In the genomic region with DNA sequence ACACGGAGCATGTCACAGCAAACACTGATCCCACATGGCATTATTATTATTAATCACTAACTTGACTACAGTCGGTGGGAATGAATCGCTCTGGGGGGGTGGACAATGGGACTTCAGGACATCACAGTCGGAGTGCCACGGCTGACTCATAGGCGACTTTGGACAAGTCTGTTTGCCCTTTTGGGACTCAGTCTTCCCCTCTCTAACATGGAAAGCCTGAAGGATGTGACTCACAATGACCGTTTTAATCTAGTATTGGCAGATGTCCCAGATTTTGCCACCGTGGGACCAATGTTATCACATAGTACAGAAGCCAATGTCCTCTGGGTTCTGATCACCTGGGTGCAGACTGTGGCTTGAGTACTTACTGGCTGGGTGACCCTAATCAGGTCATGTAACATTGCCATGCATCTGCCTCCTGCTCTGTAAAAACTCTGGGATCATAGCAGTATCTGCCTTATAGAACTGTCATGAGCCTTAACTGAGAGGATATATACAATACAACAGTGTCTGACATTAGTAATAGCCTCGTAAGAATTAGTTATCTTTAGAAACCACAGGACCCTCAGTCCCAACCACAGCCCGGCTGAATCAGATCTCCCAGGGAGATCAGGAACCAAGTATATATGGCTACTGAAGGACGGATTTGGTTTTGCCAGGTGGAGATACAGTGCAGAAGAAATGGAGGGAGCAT, we compare ENCODE assay signal across 1 cellular context.
A peak's percentile ranks its signal among the peaks of the same experiment; 100 is the strongest.
TF ChIP-seq lines count a peak whose summit lies in the region.

No MANE protein-coding gene starts in this region.

TF ChIP-seq in HEK293, 187 proteins besides CTCF, POLR2A, EP300 and RAD21 (continued from another document):
- TF ChIP-seq, protein P1, sequence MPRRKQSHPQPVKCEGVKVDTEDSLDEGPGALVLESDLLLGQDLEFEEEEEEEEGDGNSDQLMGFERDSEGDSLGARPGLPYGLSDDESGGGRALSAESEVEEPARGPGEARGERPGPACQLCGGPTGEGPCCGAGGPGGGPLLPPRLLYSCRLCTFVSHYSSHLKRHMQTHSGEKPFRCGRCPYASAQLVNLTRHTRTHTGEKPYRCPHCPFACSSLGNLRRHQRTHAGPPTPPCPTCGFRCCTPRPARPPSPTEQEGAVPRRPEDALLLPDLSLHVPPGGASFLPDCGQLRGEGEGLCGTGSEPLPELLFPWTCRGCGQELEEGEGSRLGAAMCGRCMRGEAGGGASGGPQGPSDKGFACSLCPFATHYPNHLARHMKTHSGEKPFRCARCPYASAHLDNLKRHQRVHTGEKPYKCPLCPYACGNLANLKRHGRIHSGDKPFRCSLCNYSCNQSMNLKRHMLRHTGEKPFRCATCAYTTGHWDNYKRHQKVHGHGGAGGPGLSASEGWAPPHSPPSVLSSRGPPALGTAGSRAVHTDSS (tag by site-specific recombination; IDR thresholded peaks at IDR 0.05): no peak
- TF ChIP-seq TRIM28 (IDR thresholded peaks at IDR 0.05; ENCODE audit: borderline replicate concordance, low read length) (no peak), ZNF223 (tag by site-specific recombination; IDR thresholded peaks at IDR 0.05) (no peak), SP2 (tag by site-specific recombination; IDR thresholded peaks at IDR 0.05) (no peak), GLIS1 (tag by site-specific recombination; IDR thresholded peaks at IDR 0.05) (0 out of 2 replicates have a peak, but pooled peaks have one; percentile 27), ZNF335 (tag by site-specific recombination; conservative IDR thresholded peaks at IDR 0.05) (no peak), ZNF777 (tag by site-specific recombination; IDR thresholded peaks at IDR 0.05; ENCODE audit: borderline replicate concordance) (no peak), ZFP69B (tag by site-specific recombination; IDR thresholded peaks at IDR 0.05) (peak; percentile 49; the same call in 1 of the 2 replicates), KLF9 (tag by site-specific recombination; IDR thresholded peaks at IDR 0.05; ENCODE audit: low read depth) (no peak), ZNF133 (tag by site-specific recombination; IDR thresholded peaks at IDR 0.05) (no peak), ZNF768 (tag by site-specific recombination; IDR thresholded peaks at IDR 0.05) (no peak), SCRT1 (tag by site-specific recombination; IDR thresholded peaks at IDR 0.05; ENCODE audit: borderline replicate concordance) (no peak), ZNF707 (tag by site-specific recombination; IDR thresholded peaks at IDR 0.05) (no peak), ZNF174 (tag by site-specific recombination; IDR thresholded peaks at IDR 0.05) (no peak), ZNF629 (tag by site-specific recombination; IDR thresholded peaks at IDR 0.05) (peak; percentile 54; the same call in 1 of the 2 replicates), SETDB1 (IDR thresholded peaks at IDR 0.05; ENCODE audit: insufficient read length, low read length) (no peak), SCRT2 (tag by site-specific recombination; IDR thresholded peaks at IDR 0.05) (no peak), ZNF184 (tag by site-specific recombination; IDR thresholded peaks at IDR 0.05) (no peak), ZNF169 (tag by site-specific recombination; IDR thresholded peaks at IDR 0.05) (no peak), GLI4 (tag by site-specific recombination; IDR thresholded peaks at IDR 0.05) (no peak), BCL11A (tag by site-specific recombination; IDR thresholded peaks at IDR 0.05; ENCODE audit: low read depth) (no peak), WT1 (tag by site-specific recombination; IDR thresholded peaks at IDR 0.05) (no peak), OSR2 (tag by site-specific recombination; IDR thresholded peaks at IDR 0.05) (peak; percentile 68)
- TF ChIP-seq, protein P2, sequence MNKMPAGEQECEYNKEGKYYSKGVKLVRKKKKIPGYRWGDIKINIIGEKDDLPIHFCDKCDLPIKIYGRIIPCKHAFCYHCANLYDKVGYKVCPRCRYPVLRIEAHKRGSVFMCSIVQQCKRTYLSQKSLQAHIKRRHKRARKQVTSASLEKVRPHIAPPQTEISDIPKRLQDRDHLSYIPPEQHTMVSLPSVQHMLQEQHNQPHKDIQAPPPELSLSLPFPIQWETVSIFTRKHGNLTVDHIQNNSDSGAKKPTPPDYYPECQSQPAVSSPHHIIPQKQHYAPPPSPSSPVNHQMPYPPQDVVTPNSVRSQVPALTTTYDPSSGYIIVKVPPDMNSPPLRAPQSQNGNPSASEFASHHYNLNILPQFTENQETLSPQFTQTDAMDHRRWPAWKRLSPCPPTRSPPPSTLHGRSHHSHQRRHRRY (tag by site-specific recombination; IDR thresholded peaks at IDR 0.05): no peak
- TF ChIP-seq, protein P3, sequence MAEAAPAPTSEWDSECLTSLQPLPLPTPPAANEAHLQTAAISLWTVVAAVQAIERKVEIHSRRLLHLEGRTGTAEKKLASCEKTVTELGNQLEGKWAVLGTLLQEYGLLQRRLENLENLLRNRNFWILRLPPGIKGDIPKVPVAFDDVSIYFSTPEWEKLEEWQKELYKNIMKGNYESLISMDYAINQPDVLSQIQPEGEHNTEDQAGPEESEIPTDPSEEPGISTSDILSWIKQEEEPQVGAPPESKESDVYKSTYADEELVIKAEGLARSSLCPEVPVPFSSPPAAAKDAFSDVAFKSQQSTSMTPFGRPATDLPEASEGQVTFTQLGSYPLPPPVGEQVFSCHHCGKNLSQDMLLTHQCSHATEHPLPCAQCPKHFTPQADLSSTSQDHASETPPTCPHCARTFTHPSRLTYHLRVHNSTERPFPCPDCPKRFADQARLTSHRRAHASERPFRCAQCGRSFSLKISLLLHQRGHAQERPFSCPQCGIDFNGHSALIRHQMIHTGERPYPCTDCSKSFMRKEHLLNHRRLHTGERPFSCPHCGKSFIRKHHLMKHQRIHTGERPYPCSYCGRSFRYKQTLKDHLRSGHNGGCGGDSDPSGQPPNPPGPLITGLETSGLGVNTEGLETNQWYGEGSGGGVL (tag by site-specific recombination; IDR thresholded peaks at IDR 0.05): no peak
- TF ChIP-seq, protein P4, sequence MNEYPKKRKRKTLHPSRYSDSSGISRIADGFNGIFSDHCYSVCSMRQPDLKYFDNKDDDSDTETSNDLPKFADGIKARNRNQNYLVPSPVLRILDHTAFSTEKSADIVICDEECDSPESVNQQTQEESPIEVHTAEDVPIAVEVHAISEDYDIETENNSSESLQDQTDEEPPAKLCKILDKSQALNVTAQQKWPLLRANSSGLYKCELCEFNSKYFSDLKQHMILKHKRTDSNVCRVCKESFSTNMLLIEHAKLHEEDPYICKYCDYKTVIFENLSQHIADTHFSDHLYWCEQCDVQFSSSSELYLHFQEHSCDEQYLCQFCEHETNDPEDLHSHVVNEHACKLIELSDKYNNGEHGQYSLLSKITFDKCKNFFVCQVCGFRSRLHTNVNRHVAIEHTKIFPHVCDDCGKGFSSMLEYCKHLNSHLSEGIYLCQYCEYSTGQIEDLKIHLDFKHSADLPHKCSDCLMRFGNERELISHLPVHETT (tag by site-specific recombination; IDR thresholded peaks at IDR 0.05): 0 out of 2 replicates have a peak, but pooled peaks have one; percentile 19
- TF ChIP-seq, protein P5, sequence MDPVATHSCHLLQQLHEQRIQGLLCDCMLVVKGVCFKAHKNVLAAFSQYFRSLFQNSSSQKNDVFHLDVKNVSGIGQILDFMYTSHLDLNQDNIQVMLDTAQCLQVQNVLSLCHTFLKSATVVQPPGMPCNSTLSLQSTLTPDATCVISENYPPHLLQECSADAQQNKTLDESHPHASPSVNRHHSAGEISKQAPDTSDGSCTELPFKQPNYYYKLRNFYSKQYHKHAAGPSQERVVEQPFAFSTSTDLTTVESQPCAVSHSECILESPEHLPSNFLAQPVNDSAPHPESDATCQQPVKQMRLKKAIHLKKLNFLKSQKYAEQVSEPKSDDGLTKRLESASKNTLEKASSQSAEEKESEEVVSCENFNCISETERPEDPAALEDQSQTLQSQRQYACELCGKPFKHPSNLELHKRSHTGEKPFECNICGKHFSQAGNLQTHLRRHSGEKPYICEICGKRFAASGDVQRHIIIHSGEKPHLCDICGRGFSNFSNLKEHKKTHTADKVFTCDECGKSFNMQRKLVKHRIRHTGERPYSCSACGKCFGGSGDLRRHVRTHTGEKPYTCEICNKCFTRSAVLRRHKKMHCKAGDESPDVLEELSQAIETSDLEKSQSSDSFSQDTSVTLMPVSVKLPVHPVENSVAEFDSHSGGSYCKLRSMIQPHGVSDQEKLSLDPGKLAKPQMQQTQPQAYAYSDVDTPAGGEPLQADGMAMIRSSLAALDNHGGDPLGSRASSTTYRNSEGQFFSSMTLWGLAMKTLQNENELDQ (tag by site-specific recombination; IDR thresholded peaks at IDR 0.05; ENCODE audit: low read depth): no peak
- TF ChIP-seq, protein P6, sequence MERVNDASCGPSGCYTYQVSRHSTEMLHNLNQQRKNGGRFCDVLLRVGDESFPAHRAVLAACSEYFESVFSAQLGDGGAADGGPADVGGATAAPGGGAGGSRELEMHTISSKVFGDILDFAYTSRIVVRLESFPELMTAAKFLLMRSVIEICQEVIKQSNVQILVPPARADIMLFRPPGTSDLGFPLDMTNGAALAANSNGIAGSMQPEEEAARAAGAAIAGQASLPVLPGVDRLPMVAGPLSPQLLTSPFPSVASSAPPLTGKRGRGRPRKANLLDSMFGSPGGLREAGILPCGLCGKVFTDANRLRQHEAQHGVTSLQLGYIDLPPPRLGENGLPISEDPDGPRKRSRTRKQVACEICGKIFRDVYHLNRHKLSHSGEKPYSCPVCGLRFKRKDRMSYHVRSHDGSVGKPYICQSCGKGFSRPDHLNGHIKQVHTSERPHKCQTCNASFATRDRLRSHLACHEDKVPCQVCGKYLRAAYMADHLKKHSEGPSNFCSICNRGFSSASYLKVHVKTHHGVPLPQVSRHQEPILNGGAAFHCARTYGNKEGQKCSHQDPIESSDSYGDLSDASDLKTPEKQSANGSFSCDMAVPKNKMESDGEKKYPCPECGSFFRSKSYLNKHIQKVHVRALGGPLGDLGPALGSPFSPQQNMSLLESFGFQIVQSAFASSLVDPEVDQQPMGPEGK (tag by site-specific recombination; IDR thresholded peaks at IDR 0.05): peak; percentile 36; the same call in 1 of the 2 replicates
